In the genomic region with DNA sequence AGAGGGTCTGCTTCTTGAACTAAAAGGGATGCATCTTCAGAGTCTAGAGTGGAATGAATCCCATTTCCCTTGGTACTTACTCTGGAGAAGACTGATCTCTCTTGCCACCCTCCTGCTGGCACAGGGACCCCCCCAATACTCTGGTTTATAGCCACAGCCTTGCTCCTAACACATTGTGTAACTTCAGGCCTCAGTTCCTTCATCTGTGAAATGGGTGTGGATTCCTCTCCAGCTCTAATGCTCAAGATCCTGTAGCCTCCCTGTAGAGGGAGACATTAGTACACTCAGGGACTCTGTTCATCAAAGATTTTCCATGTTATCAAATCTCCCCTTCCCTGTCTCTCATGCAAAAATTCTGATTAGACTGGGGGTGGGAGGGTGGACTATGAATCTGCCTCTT, we compare ENCODE assay signal across 14 cellular contexts.
"Had no signal": no experiment of that assay in that cellular context is flagged by ENCODE, and none has a peak within 500 bp of the region (broad histone marks: within the 10 kb centered on the region; RNA-seq: fewer than 3 reads in every experiment).

No MANE protein-coding gene starts in this region.

- H3K9me3 ChIP-seq: heart left ventricle, neutrophil had no signal

- H3K4me1 ChIP-seq: foreskin keratinocyte, heart left ventricle had no signal

- H3K27ac ChIP-seq: foreskin keratinocyte, heart left ventricle, neutrophil had no signal

- DNase-seq: erythroblast; foreskin keratinocyte; heart left ventricle; hippocampal formation; kidney glomerular epithelial cell; mammary epithelial cell; naive thymus-derived CD4-positive, alpha-beta T cell; nephron progenitor cell; posterior cingulate gyrus; stimulated activated CD4-positive, alpha-beta T cell treated with anti-CD3 and anti-CD28 coated beads, Interleukin-2, amount 100 ng/mL, for 48 hours; stimulated activated naive CD4-positive, alpha-beta T cell treated with Interleukin-2 at 50 U/mL for 16 hours; trophoblast cell had no signal

- ATAC-seq: foreskin keratinocyte; heart left ventricle; naive thymus-derived CD4-positive, alpha-beta T cell had no signal

- H3K27me3 ChIP-seq: foreskin keratinocyte, neutrophil had no signal

- H3K36me3 ChIP-seq: heart left ventricle, neutrophil had no signal

- H3K4me3 ChIP-seq: heart left ventricle, smooth muscle cell had no signal

- H3K4me2 ChIP-seq: smooth muscle cell had no signal
